Comparison of ENCODE assay signal across 14 cellular contexts in the genomic region with DNA sequence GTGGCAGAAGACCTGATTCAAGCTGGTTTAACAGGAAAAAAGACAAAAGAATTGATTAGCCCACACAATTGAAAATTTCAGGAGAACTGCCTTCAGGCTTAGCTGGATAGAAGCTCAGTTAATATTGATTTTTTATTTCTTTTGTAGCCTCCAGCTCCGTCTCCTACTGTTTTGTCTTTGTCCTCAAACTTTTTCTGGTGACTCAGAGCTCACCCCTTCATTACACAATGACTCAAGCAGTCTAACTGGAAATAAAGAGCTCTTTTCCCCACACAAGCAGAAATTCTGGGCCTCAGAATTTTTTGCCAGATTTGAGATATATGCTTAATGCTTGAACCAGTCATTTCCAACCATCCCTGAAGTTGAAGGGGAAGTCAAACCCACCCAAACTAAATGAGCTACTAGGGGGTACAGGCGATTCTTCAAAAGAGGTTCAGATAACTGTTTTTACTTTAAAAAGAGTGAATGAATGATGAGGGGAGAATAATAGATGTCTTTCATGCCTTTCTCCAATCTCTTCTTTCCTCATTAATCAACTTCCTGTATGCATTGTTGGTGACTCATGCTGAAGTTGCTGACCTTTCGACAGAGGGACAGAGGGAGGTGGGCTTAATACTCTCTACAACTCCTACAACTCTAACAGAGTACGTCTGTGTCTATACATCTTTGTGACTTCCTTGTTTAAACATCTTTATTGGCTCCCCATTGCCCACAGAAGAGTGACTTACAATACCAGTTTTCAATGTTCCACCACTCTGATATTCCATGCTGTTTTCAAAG. TPM values are rescaled to one million over a fixed set of nuclear protein-coding genes. Genes with fewer than 3 reads are reported as not detected.
DNase-seq lines count a peak whose midpoint lies in the region; FAIRE-seq and TF ChIP-seq lines count a peak whose summit lies in the region.
"Had no signal": no experiment of that assay in that cellular context is flagged by ENCODE, and none has a peak within 500 bp of the region (broad histone marks: within the 10 kb centered on the region; RNA-seq: fewer than 3 reads in every experiment).

No MANE protein-coding gene starts in this region.

- H3K36me3 ChIP-seq in neuronal stem cell (replicated peaks in 1 of 2; ENCODE audit: control insufficient read depth in 2 of 2, insufficient read depth in 2 of 2, low read length in 2 of 2) = no peaks in the 10 kb centered on the region
- H3K36me3 ChIP-seq in esophagus squamous epithelium = no peaks in the 10 kb centered on the region
- H3K36me3 ChIP-seq: cardiac muscle cell, pancreas had no signal

- WGBS in neuronal stem cell (ENCODE audit: extremely low coverage in 2 of 2, insufficient read length in 2 of 2, insufficient replicate concordance in 1 of 2), 2 donors = no CpG with 5 or more reads among the region's 4 CpGs
- 30 to 33% methylated on average over 4 of the region's 4 CpGs for WGBS in esophagus squamous epithelium, 2 donors

- intact Hi-C loops in esophagus squamous epithelium (cut with DNase I) = no loop called here

- H3K4me3 ChIP-seq in epithelial cell of esophagus (ENCODE audit: low read length) (no peak overlapping the region), neuronal stem cell (ENCODE audit: low read length in 2 of 2) (no peak overlapping the region), esophagus squamous epithelium (no peak overlapping the region)
- H3K4me3 ChIP-seq: cardiac muscle cell, pancreas, SK-N-MC had no signal

- H2AK5ac ChIP-seq in neuronal stem cell (ENCODE audit: low read depth, low read length) = no peak overlapping the region

- no peak overlapping the region for H3K18ac ChIP-seq in neuronal stem cell (ENCODE audit: low read length)

- no peak overlapping the region for H3K23ac ChIP-seq in neuronal stem cell (ENCODE audit: low read depth, low read length, poor library complexity)

- H4K91ac ChIP-seq in neuronal stem cell (ENCODE audit: low read depth, low read length, poor library complexity) = no peak overlapping the region

- H3K9me3 ChIP-seq in neuronal stem cell (replicated peaks in 1 of 2; ENCODE audit: control insufficient read depth in 2 of 2, insufficient read depth in 1 of 2, low read depth in 1 of 2, low read length in 2 of 2) (peaks cover 4 to 21% of the 10 kb centered on the region in 2 donors), esophagus squamous epithelium (peaks cover 0 to 29% (median 0%) of the 10 kb centered on the region in 3 donors)
- H3K9me3 ChIP-seq: pancreas had no signal

- H2BK15ac ChIP-seq in neuronal stem cell (ENCODE audit: low read length) = no peak overlapping the region

- H4K8ac ChIP-seq in neuronal stem cell (ENCODE audit: low read depth, low read length) = no peak overlapping the region

- H3K27me3 ChIP-seq in neuronal stem cell (ENCODE audit: control insufficient read depth in 3 of 3, insufficient read depth in 3 of 3, low read depth in 1 of 3, low read length in 3 of 3) = no peaks in the 10 kb centered on the region
- no peaks in the 10 kb centered on the region for H3K27me3 ChIP-seq in esophagus squamous epithelium
- H3K27me3 ChIP-seq: pancreas had no signal

- DNase-seq in GM03348 (ENCODE audit: low spot score) (peak; percentile 57), RCC 7860 (ENCODE audit: low spot score) (peak; percentile 78), epithelial cell of esophagus (ENCODE audit: low read depth) (peak; percentile 76), neuronal stem cell (ENCODE audit: low spot score) (no peak), esophagus squamous epithelium (lab: John Stamatoyannopoulos, UW) (no peak), NCI-H2107 treated with DMSO at 0.1 percent for 48 hours (lab: John Stamatoyannopoulos, UW; ENCODE audit: unreplicated experiment) (no peak), ecto neural progenitor cell (ENCODE audit: low spot score) (no peak), DMS 273 treated with DMSO at 0.1 percent for 48 hours (lab: John Stamatoyannopoulos, UW) (no peak)
- DNase-seq: activated T-cell treated with anti-CD3 and anti-CD28 coated beads, Interleukin-2, amount 50 U/mL, for 48 hours; NCI-H69; pancreas; stimulated activated naive CD8-positive, alpha-beta T cell treated with anti-CD3 and anti-CD28 coated beads, Interleukin-15, Interleukin-2, amounts not matched to agents 100 U/mL and 50 U/mL, for 24 hours had no signal

- H3K4me2 ChIP-seq in neuronal stem cell (ENCODE audit: insufficient read depth, low read length, poor library complexity, severe bottlenecking) = no peak overlapping the region

- no peak overlapping the region for H2BK12ac ChIP-seq in neuronal stem cell (ENCODE audit: low read length)

- H3K14ac ChIP-seq in neuronal stem cell (ENCODE audit: low read length) = no peak overlapping the region

- no peaks in the 10 kb centered on the region for H3K79me1 ChIP-seq in neuronal stem cell (ENCODE audit: low read depth, low read length)

- no peak overlapping the region for H3K9ac ChIP-seq in neuronal stem cell (ENCODE audit: low read depth, low read length, poor library complexity)

- no peak for TF ChIP-seq CTCF in epithelial cell of esophagus (IDR thresholded peaks at IDR 0.05; ENCODE audit: insufficient read depth, low read depth, low read length, missing control alignments)
- no peak for TF ChIP-seq CTCF in esophagus squamous epithelium (IDR thresholded peaks at IDR 0.05)

- H2BK120ac ChIP-seq in neuronal stem cell (ENCODE audit: low read depth, low read length) = no peak overlapping the region

- no peak overlapping the region for H2BK5ac ChIP-seq in neuronal stem cell (ENCODE audit: low read length)

- peaks cover 0 to 10% of the 10 kb centered on the region in 2 donors for H3K4me1 ChIP-seq in neuronal stem cell (ENCODE audit: control insufficient read depth in 2 of 2, insufficient read depth in 1 of 2, low read depth in 1 of 2, low read length in 2 of 2)
- H3K4me1 ChIP-seq in esophagus squamous epithelium = peaks cover 0 to 8% (median 0%) of the 10 kb centered on the region in 3 donors
- H3K4me1 ChIP-seq: pancreas had no signal

- H3K4ac ChIP-seq in neuronal stem cell (ENCODE audit: low read length) = no peak overlapping the region

- TF ChIP-seq POLR2A in esophagus squamous epithelium (IDR thresholded peaks at IDR 0.05) = no peak

- FAIRE-seq in RCC 7860 (lab: Jason Lieb, UNC) = peak; percentile 68
- FAIRE-seq: pancreas had no signal

- H2AFZ ChIP-seq in neuronal stem cell (ENCODE audit: low read length) = peak overlapping the region; percentile 77

- H3K27ac ChIP-seq in neuronal stem cell (replicated peaks; ENCODE audit: low read length) (no peak overlapping the region), esophagus squamous epithelium (peak overlapping the region in 1 of 4 donors; percentile 21)
- H3K27ac ChIP-seq: cardiac muscle cell, pancreas, SK-N-MC had no signal

RNA-seq across cellular contexts. Expression of a gene that starts 6.2 kb away (rescaled TPM):
- polyA plus RNA-seq in neuronal stem cell (2013, experiment 1 of 2) = 10.1 TPM
- polyA plus RNA-seq in neuronal stem cell (2013, experiment 2 of 2) = 10.3 TPM
- 10 to 100 TPM in 2 of 4 donors, 1 to 10 TPM in 2; 3.5 to 12.4 (median 8.4) TPM for total RNA-seq in esophagus squamous epithelium

Comparison
In these comparisons a context has a peak if more than half of its experiments do, and no peak if none do; other contexts are left out.
1. DNase-seq: peak in GM03348 (single experiment), RCC 7860 (single experiment) and epithelial cell of esophagus (single experiment); none in neuronal stem cell (single experiment), esophagus squamous epithelium (single experiment), NCI-H2107 treated with DMSO at 0.1 percent for 48 hours (single experiment), ecto neural progenitor cell (single experiment) and DMS 273 treated with DMSO at 0.1 percent for 48 hours (single experiment).